In genomic region chr22:41994506-41994905, GRCh38 we compare ENCODE assay signal across 31 cellular contexts. TPM values are rescaled to one million over a fixed set of nuclear protein-coding genes. Genes with fewer than 3 reads are reported as not detected.
DNase-seq lines count a peak whose midpoint lies in the region; ATAC-seq and TF ChIP-seq lines count a peak whose summit lies in the region.
"Had no signal": no experiment of that assay in that cellular context is flagged by ENCODE, and none has a peak within 500 bp of the region (broad histone marks: within the 10 kb centered on the region; RNA-seq: fewer than 3 reads in every experiment).

No MANE protein-coding gene starts in this region.

- H3K9me3 ChIP-seq in endodermal cell (ENCODE audit: control insufficient read depth, low read length) (no peaks in the 10 kb centered on the region), spleen (no peaks in the 10 kb centered on the region)
- H3K9me3 ChIP-seq: ascending aorta, colonic mucosa had no signal

- 84 to 87% methylated on average over 4 to 7 of the region's 7 CpGs for WGBS in endodermal cell (ENCODE audit: insufficient coverage in 1 of 2, insufficient read length in 1 of 2), 2 experiments
- 65 to 78% (median 68%) methylated on average over 7 of the region's 7 CpGs for WGBS in spleen, 5 donors

- TF ChIP-seq CTCF in endodermal cell (conservative IDR thresholded peaks at IDR 0.05): no peak
- no peak for TF ChIP-seq CTCF in spleen (IDR thresholded peaks at IDR 0.05 in 8 of 11, conservative IDR thresholded peaks at IDR 0.05 in 3 of 11)

- no peaks in the 10 kb centered on the region for H3K36me3 ChIP-seq in endodermal cell (ENCODE audit: control insufficient read depth, insufficient read depth, low read length)
- no peaks in the 10 kb centered on the region for H3K36me3 ChIP-seq in spleen
- H3K36me3 ChIP-seq: ascending aorta, cardiac muscle cell, colonic mucosa had no signal

- H3K9me3 Mint-ChIP-seq in endodermal cell: no peaks in the 10 kb centered on the region

- H3K27me3 Mint-ChIP-seq in endodermal cell (ENCODE audit: insufficient read depth): no peaks in the 10 kb centered on the region
- H3K27me3 Mint-ChIP-seq: activated CD4-positive, alpha-beta memory T cell treated with anti-CD3 and anti-CD28 coated beads for 36 hours had no signal

- intact Hi-C loops in spleen (cut with DNase I; ENCODE audit: low total_unique reads): no loop called here

- H3K27ac ChIP-seq in endodermal cell (ENCODE audit: low read depth, low read length) (no peak overlapping the region), spleen (no peak overlapping the region)
- H3K27ac ChIP-seq: ascending aorta, cardiac muscle cell, colonic mucosa, GM23248, SK-N-MC had no signal

- H3K4me1 ChIP-seq in endodermal cell (ENCODE audit: control insufficient read depth, insufficient read depth, low read length) (no peaks in the 10 kb centered on the region), spleen (peaks cover 4 to 15% (median 7%) of the 10 kb centered on the region in 6 donors)
- H3K4me1 ChIP-seq: ascending aorta, colonic mucosa had no signal

- peak; percentile 7 for DNase-seq in AG08396 (ENCODE audit: low spot score)
- DNase-seq in MV-4-11 (lab: John Stamatoyannopoulos, UW): peak; percentile 53
- peak; percentile 26 for DNase-seq in endodermal cell
- peak; percentile 20 for DNase-seq in spleen
- no peak for DNase-seq in stimulated activated CD4-positive, alpha-beta T cell treated with anti-CD3 and anti-CD28 coated beads, Interleukin-2, amount 100 ng/mL, for 24 hours
- no peak for DNase-seq in GOT3 (lab: John Stamatoyannopoulos, UW)
- DNase-seq: activated CD4-positive, alpha-beta memory T cell treated with anti-CD3 and anti-CD28 coated beads for 36 hours; activated CD4-positive, alpha-beta T cell treated with anti-CD3 and anti-CD28 coated beads for 1 hour; activated gamma-delta T cell; activated T-cell treated with anti-CD3 and anti-CD28 coated beads, Interleukin-2, amount 50 U/mL, for 1 hour; CD8-positive, alpha-beta memory T cell; colonic mucosa; DMS153; effector memory CD4-positive, alpha-beta T cell; GM23248; hypothalamus; IMR-90; left colon; NCI-H1436 treated with DMSO at 0.1 percent for 48 hours; NCI-H345; NCI-H69; right cardiac atrium; stimulated activated CD4-positive, alpha-beta T cell treated with anti-CD3 and anti-CD28 coated beads, Interleukin-4, amount 100 ng/mL, for 1 hour had no signal

- H3K36me3 Mint-ChIP-seq in endodermal cell (ENCODE audit: low read depth): no peaks in the 10 kb centered on the region

- no peak for ATAC-seq in GM19395 (IDR thresholded peaks at IDR 0.05; ENCODE audit: unreplicated experiment)
- ATAC-seq: left colon, right cardiac atrium had no signal

- H3K9ac ChIP-seq in endodermal cell (ENCODE audit: extremely low read depth, low read length, poor library complexity, severe bottlenecking): no peak overlapping the region
- H3K9ac ChIP-seq: GM23248 had no signal

- TF ChIP-seq POLR2A in spleen (IDR thresholded peaks at IDR 0.05): no peak

- H3K4me3 Mint-ChIP-seq in endodermal cell: no peak overlapping the region
- H3K4me3 Mint-ChIP-seq: activated CD4-positive, alpha-beta memory T cell treated with anti-CD3 and anti-CD28 coated beads for 36 hours; activated naive CD8-positive, alpha-beta T cell treated with anti-CD3 and anti-CD28 coated beads, Interleukin-2, amount 10 ng/mL, durations not matched to agents 7 days and 5 days had no signal

- no peaks in the 10 kb centered on the region for H3K4me1 Mint-ChIP-seq in endodermal cell

- H3K27ac Mint-ChIP-seq in endodermal cell: no peak overlapping the region
- H3K27ac Mint-ChIP-seq: activated CD4-positive, alpha-beta memory T cell treated with anti-CD3 and anti-CD28 coated beads for 36 hours; activated naive CD8-positive, alpha-beta T cell treated with anti-CD3 and anti-CD28 coated beads, Interleukin-2, amount 10 ng/mL, durations not matched to agents 7 days and 5 days had no signal

- H3K27me3 ChIP-seq in endodermal cell (ENCODE audit: control insufficient read depth, insufficient read depth, low read length, poor library complexity, severe bottlenecking): no peaks in the 10 kb centered on the region
- peaks cover 0 to 8% (median 0%) of the 10 kb centered on the region in 7 donors for H3K27me3 ChIP-seq in spleen (replicated peaks in 1 of 7)
- H3K27me3 ChIP-seq: ascending aorta, cardiac muscle cell, colonic mucosa had no signal

- H3K4me3 ChIP-seq in endodermal cell (ENCODE audit: low read length): no peak overlapping the region
- no peak overlapping the region for H3K4me3 ChIP-seq in spleen
- H3K4me3 ChIP-seq: ascending aorta, cardiac muscle cell, colonic mucosa, GM23248, SK-N-MC had no signal

RNA-seq across cellular contexts. Expression of gene WBP2NL, which starts 4.1 kb away (rescaled TPM):
- total RNA-seq in endodermal cell (not detected), spleen (1 to 10 TPM; 1.6 to 5.0 (median 2.5) TPM)
- not detected for polyA plus RNA-seq in endodermal cell (2013, experiment 1 of 2)
- not detected for polyA plus RNA-seq in endodermal cell (2013, experiment 2 of 2)
- 1 to 10 TPM; 1.2 to 1.5 (median 1.3) TPM for polyA plus RNA-seq in spleen
- total RNA-seq: ascending aorta, cardiac muscle cell, G401, IMR-90, lung microvascular endothelial cell had no signal
- polyA plus RNA-seq: cardiac muscle cell, IMR-90, neural cell had no signal

RNA-seq across cellular contexts. Expression of gene SEPTIN3, which starts 25.3 kb away (rescaled TPM):
- total RNA-seq in endodermal cell (10 to 100 TPM; 10.9 to 13.9 TPM), spleen (1 to 10 TPM in 1 of 7 donors, under 1 TPM in 6; 0.17 to 1.0 (median 0.26) TPM)
- 62.4 TPM for polyA plus RNA-seq in endodermal cell (2013, experiment 1 of 2)
- polyA plus RNA-seq in endodermal cell (2013, experiment 2 of 2): 55.8 TPM
- polyA plus RNA-seq in spleen: under 1 TPM; 0.07 to 0.16 (median 0.09) TPM
- total RNA-seq: ascending aorta, GM23248 had no signal
- polyA plus RNA-seq: CD8-positive, alpha-beta memory T cell had no signal

RNA-seq across cellular contexts. Expression of gene CENPM, which starts 47.6 kb away (rescaled TPM):
- total RNA-seq in endodermal cell (10 to 100 TPM; 28.5 to 43.1 TPM), spleen (10 to 100 TPM in 4 of 7 donors, 1 to 10 TPM in 3; 3.3 to 20.9 (median 10.1) TPM)
- polyA plus RNA-seq in endodermal cell (2013, experiment 1 of 2): 32.1 TPM
- polyA plus RNA-seq in endodermal cell (2013, experiment 2 of 2): 32.0 TPM
- 10 to 100 TPM; 14.4 to 63.1 (median 24.7) TPM for polyA plus RNA-seq in spleen
- total RNA-seq: ascending aorta had no signal

Comparison
In these comparisons a context has a peak if more than half of its experiments do, and no peak if none do; other contexts are left out.
1. DNase-seq: peak in AG08396 (single experiment), MV-4-11 (single experiment), endodermal cell (single experiment) and spleen (single experiment); none in stimulated activated CD4-positive, alpha-beta T cell treated with anti-CD3 and anti-CD28 coated beads, Interleukin-2, amount 100 ng/mL, for 24 hours (0 of 2) and GOT3 (single experiment).
2. RNA of gene SEPTIN3, which starts 25.3 kb away (total RNA-seq): 10.9 to 13.9 TPM in endodermal cell; 0.17 to 1.0 TPM in spleen; every median in the first group is over 4 times any median in the second.